8 cellular contexts compared by ENCODE assay signal in the genomic region with DNA sequence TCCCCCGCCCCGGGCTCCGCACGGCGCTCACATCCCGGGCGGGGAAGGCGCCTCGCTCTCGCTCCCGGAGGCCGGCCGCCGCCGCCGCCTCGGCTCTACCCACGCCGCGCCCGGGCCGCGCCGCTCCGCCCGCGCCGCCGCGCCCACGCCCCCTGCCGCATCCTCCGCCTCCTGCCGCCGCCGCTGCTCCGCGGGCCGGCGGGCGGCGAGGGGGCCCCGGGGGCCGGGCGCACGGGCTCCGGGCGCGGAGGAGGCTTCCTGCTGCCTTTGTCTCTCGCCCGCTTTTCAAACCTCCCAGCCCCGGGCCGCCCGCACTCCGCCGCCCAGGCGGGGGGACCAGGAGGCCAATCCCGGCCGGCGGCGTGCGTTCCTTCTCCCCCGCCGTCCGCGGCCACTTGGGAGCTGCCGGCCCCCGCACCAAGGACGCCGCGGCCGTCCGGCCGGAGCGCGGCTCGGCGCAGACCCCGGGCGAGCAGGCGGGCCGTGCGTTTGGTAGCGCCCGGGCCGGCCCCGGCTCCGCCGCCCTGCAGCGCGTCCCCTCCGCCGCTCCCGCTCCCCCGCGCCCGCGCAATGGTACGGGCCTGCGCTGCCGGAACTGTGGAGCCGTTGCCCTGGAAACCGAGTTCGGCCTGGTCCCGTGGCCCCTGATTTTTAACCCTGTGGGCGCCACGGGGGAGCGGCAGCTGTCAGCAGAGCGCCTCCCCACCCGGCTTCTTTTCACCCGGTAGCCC. TPM values are rescaled to one million over a fixed set of nuclear protein-coding genes. Genes with fewer than 3 reads are reported as not detected.
DNase-seq lines count a peak whose midpoint lies in the region; ATAC-seq, FAIRE-seq and TF ChIP-seq lines count a peak whose summit lies in the region.

TSS of gene FBXL14 (minus strand) at position 287 of the 731 bp plus-strand sequence. CDS start 515 bp downstream, outside the sequence.

- peak within 1 kb of the TSS; percentile 82 to 95 (median 90) for H3K27ac ChIP-seq in right lobe of liver

- ATAC-seq in HG03439 (IDR thresholded peaks at IDR 0.05; ENCODE audit: unreplicated experiment) = peak; percentile 57
- ATAC-seq in right lobe of liver = peak; percentile 77 to 84 (median 84)

- DNase-seq in Ammon's horn (ENCODE audit: low spot score) = peak; percentile 91
- DNase-seq in GM19239 (ENCODE audit: insufficient read length, low spot score) = peak; percentile 77
- peak; percentile 85 for DNase-seq in NCI-H526 treated with DMSO at 0.1 percent for 48 hours (lab: John Stamatoyannopoulos, UW)
- peak; percentile 82 to 83 for DNase-seq in activated CD4-positive, alpha-beta T cell treated with anti-CD3 and anti-CD28 coated beads, Interleukin-2, amount 50 U/mL, for 4 hours
- peak; percentile 91 for DNase-seq in dermis blood vessel endothelial cell
- DNase-seq in right lobe of liver = peak; percentile 90 to 94 (median 93)
- DNase-seq in stimulated activated CD4-positive, alpha-beta T cell treated with anti-CD3 and anti-CD28 coated beads, Interleukin-4, amount 100 ng/mL, for 24 hours = peak; percentile 90

- no peak for TF ChIP-seq CTCF in right lobe of liver (IDR thresholded peaks at IDR 0.05)

- no peaks in the 10 kb centered on the region for H3K9me3 ChIP-seq in right lobe of liver

- FAIRE-seq in GM19239 (lab: Jason Lieb, UNC) = peak; percentile 82

- no peaks in the 10 kb centered on the region for H3K36me3 ChIP-seq in right lobe of liver

- intact Hi-C loops in right lobe of liver (cut with DNase I) = no loop called here

- TF ChIP-seq POLR2A in right lobe of liver (IDR thresholded peaks at IDR 0.05) = peak; percentile 68

- peak within 1 kb of the TSS; percentile 74 to 80 (median 79) for H3K4me3 ChIP-seq in right lobe of liver

- no peaks in the 10 kb centered on the region for H3K27me3 ChIP-seq in right lobe of liver

- 0% methylated on average over 34 of the region's 111 CpGs for WGBS in right lobe of liver (ENCODE audit: insufficient coverage, low coverage, low lambda C conversion rate, missing lambda C conversion rate)

- peaks cover 0 to 35% (median 9%) of the 10 kb centered on the region in 4 donors for H3K4me1 ChIP-seq in right lobe of liver

RNA-seq across cellular contexts. Expression of gene FBXL14, which starts in this region (rescaled TPM):
- total RNA-seq in dermis blood vessel endothelial cell (17.4 and 21.7 TPM in 2 replicates), right lobe of liver (1 to 10 TPM; 4.7 to 6.8 (median 5.4) TPM)

Comparison
In these comparisons a context has a peak if more than half of its experiments do, and no peak if none do; other contexts are left out.
1. Peak in every context shown above with its lines: DNase-seq, ATAC-seq, H3K4me3 ChIP-seq and H3K27ac ChIP-seq.